9 cellular contexts compared by ENCODE assay signal in the genomic region with DNA sequence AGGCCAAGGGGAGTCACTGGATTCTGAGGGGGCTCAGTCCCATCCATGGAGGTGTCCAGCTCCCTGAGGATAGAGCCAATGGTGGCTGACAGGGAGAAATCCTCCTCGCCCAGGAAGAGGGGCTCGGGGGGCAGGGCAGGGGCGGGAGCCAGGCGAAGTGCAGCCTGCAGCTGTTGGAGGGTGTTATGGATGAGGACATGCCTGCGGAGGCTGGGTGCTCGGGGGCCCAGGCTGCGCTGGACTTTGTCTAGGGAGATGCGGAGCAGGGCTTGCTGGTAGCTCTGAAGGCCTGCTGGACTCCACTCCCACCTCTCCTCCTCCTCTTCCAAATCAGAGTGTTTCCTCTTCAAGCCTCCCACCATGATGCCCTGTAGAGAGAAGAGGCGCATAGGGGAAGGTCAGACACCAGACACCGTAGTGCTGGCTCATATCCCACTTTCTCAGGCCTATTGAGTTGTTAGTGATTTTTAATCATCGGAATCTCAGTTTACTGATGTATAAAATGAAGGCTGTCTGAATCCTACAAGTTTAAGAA. TPM values are rescaled to one million over a fixed set of nuclear protein-coding genes. Genes with fewer than 3 reads are reported as not detected.
A peak's percentile ranks its signal among the peaks of the same experiment; 100 is the strongest.
DNase-seq lines count a peak whose midpoint lies in the region; ATAC-seq and TF ChIP-seq lines count a peak whose summit lies in the region.
"Had no signal": no experiment of that assay in that cellular context is flagged by ENCODE, and none has a peak within 500 bp of the region (broad histone marks: within the 10 kb centered on the region; RNA-seq: fewer than 3 reads in every experiment).

No MANE protein-coding gene starts in this region.

- H3K27ac ChIP-seq in ACC112 (ENCODE audit: low read depth, low read length) (peak overlapping the region; percentile 75; the same call in 1 of the 2 replicates), HCT116 (ENCODE audit: low read depth, low read length) (peak overlapping the region; percentile 97; the same call in 1 of the 2 replicates), adrenal gland (peak overlapping the region in 3 of 5 donors; percentile 2 to 94 (median 79))

- H3K27ac Mint-ChIP-seq in naive B cell, result peak overlapping the region in 3 of 6 donors; percentile 94 to 99 (median 99)

- H3K36me3 Mint-ChIP-seq in naive B cell, result peaks cover 0 to 9% of the 10 kb centered on the region in 2 donors

- intact Hi-C loops in HCT116 (cut with micrococcal nuclease) (no loop called here), adrenal gland (cut with DNase I) (no loop called here)

- H3K9me2 ChIP-seq in HCT116 (ENCODE audit: insufficient read depth), result no peaks in the 10 kb centered on the region

- 0 out of 2 replicates have a peak overlapping the region, but pooled peaks have one; percentile 89 for H3K4me2 ChIP-seq in HCT116 (ENCODE audit: low read length)

- BruUV-seq in HCT116 (replicated peaks; lab: Mats Ljungman, UMichigan), result no TSS peak

- H3K79me2 ChIP-seq in ACC112 (ENCODE audit: control insufficient read depth, insufficient read depth, low read length, unreplicated experiment) (peaks cover 32% of the 10 kb centered on the region), HCT116 (ENCODE audit: insufficient read depth, low read length) (peaks cover 30% of the 10 kb centered on the region)

- no peak for ATAC-seq in HCT116
- ATAC-seq in naive B cell (ENCODE audit: low read depth in 2 of 2), result no peak
- no peak for ATAC-seq in HG03159 (IDR thresholded peaks at IDR 0.05; ENCODE audit: unreplicated experiment)
- ATAC-seq in GM21723 (IDR thresholded peaks at IDR 0.05; ENCODE audit: unreplicated experiment), result no peak

- no peaks in the 10 kb centered on the region for H3K9me3 Mint-ChIP-seq in naive B cell

- H3K27me3 Mint-ChIP-seq in naive B cell, result no peaks in the 10 kb centered on the region

- H2AFZ ChIP-seq in ACC112 (ENCODE audit: low read length, unreplicated experiment) (no peak overlapping the region), HCT116 (ENCODE audit: low read depth, low read length, poor library complexity, severe bottlenecking) (no peak overlapping the region)

- CTCF ChIA-PET in HCT116 (lab: Charles Lee), result no interaction called here

- peak overlapping the region in 6 of 8 donors; percentile 90 to 99 (median 98) for H3K4me3 Mint-ChIP-seq in naive B cell

- RAD21 ChIA-PET in HCT116 (lab: Charles Lee; ENCODE audit: low non-redundant PET in 1 of 2, low total read pairs in 2 of 2, uncharacterized antibody in 2 of 2, unreplicated experiment in 2 of 2), result no interaction called here

- peaks cover 25 to 31% (median 28%) of the 10 kb centered on the region in 3 donors for H3K4me1 Mint-ChIP-seq in naive B cell

- H3K9ac ChIP-seq in HCT116 (ENCODE audit: low read length), result peak overlapping the region; percentile 85; the same call in 1 of the 2 replicates

- TF ChIP-seq RAD21 in HCT116 (IDR thresholded peaks at IDR 0.05; ENCODE audit: low read depth), result no peak

- 66 to 89% (median 76%) methylated on average over 4 to 11 of the region's 11 CpGs for WGBS in adrenal gland, 4 donors

- H3K4me3 ChIP-seq in ACC112 (ENCODE audit: low read depth, low read length), result peak overlapping the region; percentile 90
- H3K4me3 ChIP-seq in HCT116 (replicated peaks in 1 of 2; ENCODE audit: low read depth in 1 of 2, low read length in 2 of 2), result 0 out of 4 replicates have a peak overlapping the region, but pooled peaks of 1 of the 2 experiments have one; percentile 71
- peak overlapping the region in 1 of 4 donors; percentile 37 for H3K4me3 ChIP-seq in adrenal gland

- H3K4me1 ChIP-seq in ACC112 (ENCODE audit: control insufficient read depth, insufficient read depth, low read length, unreplicated experiment), result peaks cover 16% of the 10 kb centered on the region
- H3K4me1 ChIP-seq in HCT116 (ENCODE audit: control insufficient read depth in 1 of 2, insufficient read depth in 2 of 2, low read length in 2 of 2), result peaks cover 22 to 31% of the 10 kb centered on the region in 2 experiments
- H3K4me1 ChIP-seq in adrenal gland (replicated peaks in 1 of 2), result peaks cover 10 to 19% of the 10 kb centered on the region in 2 donors

- DNase-seq in HCT116 (ENCODE audit: low read depth, low spot score) (no peak), adrenal gland (no peak), naive B cell (no peak), cerebellum (ENCODE audit: low spot score) (no peak), ecto neural progenitor cell (ENCODE audit: low spot score) (no peak)
- DNase-seq: activated CD4-positive, CD25-positive, alpha-beta regulatory T cell treated with anti-CD3 and anti-CD28 coated beads, Interleukin-2, amount 50 U/mL, for 72 hours had no signal

- no peak for TF ChIP-seq CTCF in HCT116 (IDR thresholded peaks at IDR 0.05 in 2 of 3, conservative IDR thresholded peaks at IDR 0.05 in 1 of 3; ENCODE audit: borderline replicate concordance in 1 of 3, insufficient read depth in 1 of 3, low read depth in 2 of 3, low read length in 2 of 3)
- no peak for TF ChIP-seq CTCF in adrenal gland (IDR thresholded peaks at IDR 0.05)

- H3K36me3 ChIP-seq in ACC112 (ENCODE audit: insufficient read depth, low read length) (0 out of 2 replicates have a peak, but pooled peaks cover 8% of the 10 kb centered on the region), HCT116 (ENCODE audit: control insufficient read depth in 1 of 2, insufficient read depth in 2 of 2, low read length in 2 of 2) (peaks cover 13 to 18% of the 10 kb centered on the region in 2 experiments; a peak in 3 of 4 replicates), adrenal gland (replicated peaks in 1 of 2) (peaks cover 0 to 19% of the 10 kb centered on the region in 2 donors)

- H3K9me3 ChIP-seq in HCT116 (ENCODE audit: control insufficient read depth in 1 of 2, insufficient read depth in 1 of 2, low read depth in 1 of 2, low read length in 2 of 2), result no peaks in the 10 kb centered on the region
- H3K9me3 ChIP-seq in adrenal gland (replicated peaks in 1 of 3), result no peaks in the 10 kb centered on the region

- POLR2A ChIA-PET in HCT116 (lab: Charles Lee), result interaction anchor here (2.0 to 3.1 kb wide), 2 partner anchors 15 to 23 kb away, joined by 24 to 28 read pairs; partner anchors contain the start of genes BLVRB and SERTAD1

- no peaks in the 10 kb centered on the region for H4K20me1 ChIP-seq in HCT116 (ENCODE audit: insufficient read depth)

- TF ChIP-seq POLR2A in HCT116 (IDR thresholded peaks at IDR 0.05; ENCODE audit: borderline replicate concordance, extremely low read depth, insufficient read depth, insufficient read length) (no peak), adrenal gland (IDR thresholded peaks at IDR 0.05) (no peak)

- H3K27me3 ChIP-seq in ACC112 (ENCODE audit: insufficient read depth, low read length) (no peaks in the 10 kb centered on the region), HCT116 (ENCODE audit: insufficient read depth, low read length) (no peaks in the 10 kb centered on the region), adrenal gland (no peaks in the 10 kb centered on the region)

TF ChIP-seq in HCT116, 20 proteins besides CTCF, POLR2A, EP300 and RAD21:
- TF ChIP-seq ATF3 (IDR thresholded peaks at IDR 0.05), result no peak
- no peak for TF ChIP-seq EZH2 (IDR thresholded peaks at IDR 0.05)

RNA-seq across cellular contexts. Expression of gene SERTAD3, which starts 2.3 kb away (rescaled TPM):
- total RNA-seq in HCT116 (2021; ENCODE audit: unreplicated experiment) (32.4 TPM), adrenal gland (10 to 100 TPM; 15.2 to 34.9 (median 29.5) TPM), cerebellum (6.5 TPM)
- 34.9 and 41.4 TPM in 2 replicates for polyA plus RNA-seq in HCT116 (2012)
- polyA plus RNA-seq in adrenal gland (10 to 100 TPM; 12.1 to 60.2 (median 32.4) TPM), naive B cell (ENCODE audit: low read depth in 6 of 6) (10 to 100 TPM in 5 of 6 donors, 1 to 10 TPM in 1; 9.8 to 17.6 (median 13.3) TPM)

RNA-seq across cellular contexts. Expression of gene SERTAD1, which starts 16.0 kb away (rescaled TPM):
- 30.3 TPM for total RNA-seq in HCT116 (2021; ENCODE audit: unreplicated experiment)
- polyA plus RNA-seq in HCT116 (2012), result 44.7 and 48.8 TPM in 2 replicates
- 10 to 100 TPM; 10.2 to 20.8 (median 13.9) TPM for total RNA-seq in adrenal gland
- polyA plus RNA-seq in adrenal gland, result 10 to 100 TPM in 2 of 3 donors, 1 to 10 TPM in 1; 1.7 to 20.6 (median 11.1) TPM
- 10 to 100 TPM in 4 of 6 donors, 1 to 10 TPM in 2; 8.7 to 23.0 (median 13.0) TPM for polyA plus RNA-seq in naive B cell (ENCODE audit: low read depth in 6 of 6)
- total RNA-seq in cerebellum, result 2.1 TPM

RNA-seq across cellular contexts. Expression of gene BLVRB, which starts 23.8 kb away (rescaled TPM):
- 113 TPM for total RNA-seq in HCT116 (2021; ENCODE audit: unreplicated experiment)
- polyA plus RNA-seq in HCT116 (2012), result 330 and 425 TPM in 2 replicates
- total RNA-seq in adrenal gland, result 100 to 1,000 TPM in 5 of 8 donors, 10 to 100 TPM in 3; 85.8 to 303 (median 143) TPM
- polyA plus RNA-seq in adrenal gland, result 100 to 1,000 TPM in 2 of 3 donors, 10 to 100 TPM in 1; 53.8 to 189 (median 124) TPM
- 10 to 100 TPM in 5 of 6 donors, 1 to 10 TPM in 1; 5.3 to 35.3 (median 24.5) TPM for polyA plus RNA-seq in naive B cell (ENCODE audit: low read depth in 6 of 6)
- total RNA-seq in cerebellum, result 12.0 TPM

RNA-seq across cellular contexts. Expression of gene SPTBN4, which starts 25.0 kb away (rescaled TPM):
- total RNA-seq in HCT116 (2021; ENCODE audit: unreplicated experiment) (4.6 TPM), adrenal gland (1 to 10 TPM in 7 of 8 donors, under 1 TPM in 1; 0.91 to 5.4 (median 3.3) TPM), cerebellum (22.5 TPM)
- 4.4 and 5.6 TPM in 2 replicates for polyA plus RNA-seq in HCT116 (2012)
- polyA plus RNA-seq in adrenal gland (10 to 100 TPM in 1 of 3 donors, 1 to 10 TPM in 2; 2.2 to 46.7 (median 9.9) TPM), naive B cell (ENCODE audit: low read depth in 6 of 6) (not detected)

RNA-seq across cellular contexts. Expression of gene PRX, which starts 28.6 kb away (rescaled TPM):
- total RNA-seq in HCT116 (2021; ENCODE audit: unreplicated experiment) (4.8 TPM), adrenal gland (10 to 100 TPM in 5 of 8 donors, 1 to 10 TPM in 3; 5.4 to 12.8 (median 10.4) TPM), cerebellum (1.8 TPM)
- polyA plus RNA-seq in HCT116 (2012), result 4.8 and 5.1 TPM in 2 replicates
- polyA plus RNA-seq in adrenal gland (1 to 10 TPM; 3.2 to 6.6 (median 3.9) TPM), naive B cell (ENCODE audit: low read depth in 6 of 6) (under 1 TPM in 4 of 6 donors, not detected in 2; 0.05 to 0.38 (median 0.23) TPM)
